Comparison of ENCODE assay signal across 20 cellular contexts in the genomic region with DNA sequence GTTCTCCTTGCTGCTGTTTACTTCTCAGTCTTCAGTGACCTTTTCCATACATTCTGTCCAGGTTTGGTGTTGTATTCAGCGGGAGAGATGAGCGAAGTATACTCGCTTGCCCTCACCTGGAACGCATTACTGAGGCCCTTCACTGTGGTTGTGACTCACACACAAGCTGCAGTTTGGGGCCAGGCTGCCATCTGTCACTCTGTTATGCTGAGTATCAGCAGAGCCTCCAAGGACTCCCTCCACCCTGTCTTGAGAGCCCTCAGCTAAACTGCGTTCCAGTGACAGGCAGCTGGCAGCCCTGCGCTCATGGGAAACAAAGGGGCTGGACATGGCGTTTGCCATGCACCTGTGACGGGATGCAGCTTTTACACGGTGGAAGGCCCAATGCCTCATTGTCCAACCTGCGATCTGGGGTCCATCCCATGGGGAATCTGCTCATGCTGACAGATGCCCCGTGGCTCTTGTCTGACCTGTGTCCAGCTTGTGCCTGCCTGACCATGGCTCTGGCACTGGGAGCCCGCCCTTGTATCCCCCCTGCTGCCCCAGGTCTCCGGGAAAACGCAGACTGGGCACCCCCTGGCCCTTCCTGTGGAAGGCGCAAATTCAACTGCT. TPM values are rescaled to one million over a fixed set of nuclear protein-coding genes. Genes with fewer than 3 reads are reported as not detected.
DNase-seq lines count a peak whose midpoint lies in the region; ATAC-seq and TF ChIP-seq lines count a peak whose summit lies in the region.
"Had no signal": no experiment of that assay in that cellular context is flagged by ENCODE, and none has a peak within 500 bp of the region (broad histone marks: within the 10 kb centered on the region; RNA-seq: fewer than 3 reads in every experiment).

No MANE protein-coding gene starts in this region.

- H3K36me3 Mint-ChIP-seq in glutamatergic neuron (ENCODE audit: unreplicated experiment) (no peaks in the 10 kb centered on the region), CD14-positive monocyte (no peaks in the 10 kb centered on the region)

- peak; percentile 57 for DNase-seq in COLO668 (lab: John Stamatoyannopoulos, UW; ENCODE audit: unreplicated experiment)
- peak; percentile 47 for DNase-seq in GM03348 (ENCODE audit: low spot score)
- peak; percentile 82 for DNase-seq in NCI-H82 (lab: John Stamatoyannopoulos, UW)
- peak; percentile 52 for DNase-seq in glutamatergic neuron
- no peak for DNase-seq in CD14-positive monocyte (ENCODE audit: low spot score)
- no peak for DNase-seq in HEK293T (ENCODE audit: extremely low spot score)
- no peak for DNase-seq in NCI-H345 treated with DMSO at 0.1 percent for 48 hours (lab: John Stamatoyannopoulos, UW; ENCODE audit: unreplicated experiment)
- DNase-seq: activated B cell treated with CpG ODN at 0.5 μM for 24 hours; activated naive CD4-positive, alpha-beta T cell treated with anti-CD3 and anti-CD28 coated beads for 36 hours; brain microvascular endothelial cell; CD4-positive, alpha-beta T cell; effector CD8-positive, alpha-beta T cell; NCI-H1048; NCI-H526; Peyer's patch; psoas muscle had no signal

- H3K4me3 Mint-ChIP-seq in glutamatergic neuron (ENCODE audit: unreplicated experiment) (peak overlapping the region; percentile 56), CD14-positive monocyte (no peak overlapping the region)
- H3K4me3 Mint-ChIP-seq: activated B cell treated with CpG ODN at 0.5 μM for 24 hours; activated naive CD4-positive, alpha-beta T cell treated with anti-CD3 and anti-CD28 coated beads for 36 hours; CD4-positive, alpha-beta T cell; T-helper 1 cell treated with Interleukin-12 subunit alpha and Interleukin-12 subunit beta and Interleukin-4 antibody, amounts not matched to agents 30 μg/mL and 1 μg/mL, for 36 hours had no signal

- no peak for TF ChIP-seq CTCF in glutamatergic neuron (IDR thresholded peaks at IDR 0.05; ENCODE audit: partially characterized antibody, unreplicated experiment)
- TF ChIP-seq CTCF in CD14-positive monocyte (IDR thresholded peaks at IDR 0.05), result no peak

- H3K9me3 Mint-ChIP-seq in glutamatergic neuron (ENCODE audit: unreplicated experiment) (no peaks in the 10 kb centered on the region), CD14-positive monocyte (peaks cover 0 to 2% (median 0%) of the 10 kb centered on the region in 7 donors)
- H3K9me3 Mint-ChIP-seq: activated B cell treated with CpG ODN at 0.5 μM for 24 hours; activated naive CD4-positive, alpha-beta T cell treated with anti-CD3 and anti-CD28 coated beads for 36 hours; CD4-positive, alpha-beta T cell; T-helper 1 cell treated with Interleukin-12 subunit alpha and Interleukin-12 subunit beta and Interleukin-4 antibody, amounts not matched to agents 30 μg/mL and 1 μg/mL, for 36 hours had no signal

- intact Hi-C loops in CD14-positive monocyte (cut with micrococcal nuclease), result loop anchor here in 1 of 2 donors (10.0 kb wide), 2 partner anchors 356 to 396 kb away; a partner anchor contains a TSS

- ATAC-seq in HG03280 (IDR thresholded peaks at IDR 0.05; ENCODE audit: unreplicated experiment), result no peak
- ATAC-seq: psoas muscle had no signal

- no peaks in the 10 kb centered on the region for H3K27me3 Mint-ChIP-seq in glutamatergic neuron (ENCODE audit: unreplicated experiment)
- H3K27me3 Mint-ChIP-seq in CD14-positive monocyte (ENCODE audit: low read depth in 3 of 3), result peaks cover 8 to 21% (median 11%) of the 10 kb centered on the region in 3 donors

- H3K4me1 Mint-ChIP-seq in glutamatergic neuron (ENCODE audit: low read depth, unreplicated experiment) (peaks cover 11% of the 10 kb centered on the region), CD14-positive monocyte (no peaks in the 10 kb centered on the region)

- POLR2A ChIA-PET in HEK293T (lab: Yijun Ruan, JAX), result no interaction called here

- CTCF ChIA-PET in HEK293T (lab: Yijun Ruan, JAX), result no interaction called here

- H3K27ac Mint-ChIP-seq in glutamatergic neuron (ENCODE audit: unreplicated experiment), result peak overlapping the region; percentile 90
- peak overlapping the region in 1 of 7 donors; percentile 13 for H3K27ac Mint-ChIP-seq in CD14-positive monocyte
- H3K27ac Mint-ChIP-seq: activated B cell treated with CpG ODN at 0.5 μM for 24 hours; activated naive CD4-positive, alpha-beta T cell treated with anti-CD3 and anti-CD28 coated beads for 36 hours; CD4-positive, alpha-beta T cell; T-helper 1 cell treated with Interleukin-12 subunit alpha and Interleukin-12 subunit beta and Interleukin-4 antibody, amounts not matched to agents 30 μg/mL and 1 μg/mL, for 36 hours had no signal

TF ChIP-seq in HEK293T, 16 proteins besides CTCF, POLR2A, EP300 and RAD21:
- no peak for TF ChIP-seq CTBP1 (IDR thresholded peaks at IDR 0.05; ENCODE audit: borderline replicate concordance)
- no peak for TF ChIP-seq BHLHE40 (IDR thresholded peaks at IDR 0.05; ENCODE audit: borderline replicate concordance)
- no peak for TF ChIP-seq ZNF384 (IDR thresholded peaks at IDR 0.05)
- no peak for TF ChIP-seq FOXK2 (IDR thresholded peaks at IDR 0.05)
- TF ChIP-seq ELF4 (IDR thresholded peaks at IDR 0.05), result no peak
- no peak for TF ChIP-seq ARNT (IDR thresholded peaks at IDR 0.05)
- TF ChIP-seq, protein P1, sequence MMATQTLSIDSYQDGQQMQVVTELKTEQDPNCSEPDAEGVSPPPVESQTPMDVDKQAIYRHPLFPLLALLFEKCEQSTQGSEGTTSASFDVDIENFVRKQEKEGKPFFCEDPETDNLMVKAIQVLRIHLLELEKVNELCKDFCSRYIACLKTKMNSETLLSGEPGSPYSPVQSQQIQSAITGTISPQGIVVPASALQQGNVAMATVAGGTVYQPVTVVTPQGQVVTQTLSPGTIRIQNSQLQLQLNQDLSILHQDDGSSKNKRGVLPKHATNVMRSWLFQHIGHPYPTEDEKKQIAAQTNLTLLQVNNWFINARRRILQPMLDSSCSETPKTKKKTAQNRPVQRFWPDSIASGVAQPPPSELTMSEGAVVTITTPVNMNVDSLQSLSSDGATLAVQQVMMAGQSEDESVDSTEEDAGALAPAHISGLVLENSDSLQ (IDR thresholded peaks at IDR 0.05), result no peak
- TF ChIP-seq FOXA1 (IDR thresholded peaks at IDR 0.05), result no peak
- no peak for TF ChIP-seq HDGF (IDR thresholded peaks at IDR 0.05; ENCODE audit: borderline replicate concordance)
- no peak for TF ChIP-seq SUZ12 (IDR thresholded peaks at IDR 0.05)
- TF ChIP-seq NFRKB (IDR thresholded peaks at IDR 0.05), result no peak
- TF ChIP-seq FOXM1 (IDR thresholded peaks at IDR 0.05; ENCODE audit: borderline replicate concordance), result no peak
- no peak for TF ChIP-seq SP1 (IDR thresholded peaks at IDR 0.05)
- TF ChIP-seq LEF1 (IDR thresholded peaks at IDR 0.05; ENCODE audit: borderline replicate concordance), result no peak
- TF ChIP-seq TARDBP (IDR thresholded peaks at IDR 0.05), result no peak
- no peak for TF ChIP-seq L3MBTL2 (conservative IDR thresholded peaks at IDR 0.05)

RNA-seq across cellular contexts. Expression of a gene that starts 6.5 kb away (rescaled TPM):
- total RNA-seq in glutamatergic neuron (ENCODE audit: unreplicated experiment), result 36.2 TPM
- polyA plus RNA-seq in CD14-positive monocyte, result under 1 TPM; 0.51 to 0.60 TPM

RNA-seq across cellular contexts. Expression of a gene that starts 10.7 kb away (rescaled TPM):
- 3.9 TPM for total RNA-seq in glutamatergic neuron (ENCODE audit: unreplicated experiment)
- not detected for polyA plus RNA-seq in CD14-positive monocyte
- total RNA-seq: activated B cell treated with CpG ODN at 0.5 μM for 24 hours, psoas muscle, subcutaneous adipose tissue had no signal

RNA-seq across cellular contexts. Expression of a gene that starts 39.5 kb away (rescaled TPM):
- total RNA-seq in glutamatergic neuron (ENCODE audit: unreplicated experiment), result 12.6 TPM
- not detected for polyA plus RNA-seq in CD14-positive monocyte
- total RNA-seq: activated B cell treated with CpG ODN at 0.5 μM for 24 hours; activated naive CD4-positive, alpha-beta T cell treated with anti-CD3 and anti-CD28 coated beads for 36 hours; CD4-positive, alpha-beta T cell; liver; Peyer's patch; subcutaneous adipose tissue had no signal

Comparison
In these comparisons a context has a peak if more than half of its experiments do, and no peak if none do; other contexts are left out.
1. DNase-seq: peak in COLO668 (single experiment), GM03348 (single experiment), NCI-H82 (single experiment) and glutamatergic neuron (single experiment); none in CD14-positive monocyte (single experiment), HEK293T (single experiment) and NCI-H345 treated with DMSO at 0.1 percent for 48 hours (single experiment).